In the genomic region with DNA sequence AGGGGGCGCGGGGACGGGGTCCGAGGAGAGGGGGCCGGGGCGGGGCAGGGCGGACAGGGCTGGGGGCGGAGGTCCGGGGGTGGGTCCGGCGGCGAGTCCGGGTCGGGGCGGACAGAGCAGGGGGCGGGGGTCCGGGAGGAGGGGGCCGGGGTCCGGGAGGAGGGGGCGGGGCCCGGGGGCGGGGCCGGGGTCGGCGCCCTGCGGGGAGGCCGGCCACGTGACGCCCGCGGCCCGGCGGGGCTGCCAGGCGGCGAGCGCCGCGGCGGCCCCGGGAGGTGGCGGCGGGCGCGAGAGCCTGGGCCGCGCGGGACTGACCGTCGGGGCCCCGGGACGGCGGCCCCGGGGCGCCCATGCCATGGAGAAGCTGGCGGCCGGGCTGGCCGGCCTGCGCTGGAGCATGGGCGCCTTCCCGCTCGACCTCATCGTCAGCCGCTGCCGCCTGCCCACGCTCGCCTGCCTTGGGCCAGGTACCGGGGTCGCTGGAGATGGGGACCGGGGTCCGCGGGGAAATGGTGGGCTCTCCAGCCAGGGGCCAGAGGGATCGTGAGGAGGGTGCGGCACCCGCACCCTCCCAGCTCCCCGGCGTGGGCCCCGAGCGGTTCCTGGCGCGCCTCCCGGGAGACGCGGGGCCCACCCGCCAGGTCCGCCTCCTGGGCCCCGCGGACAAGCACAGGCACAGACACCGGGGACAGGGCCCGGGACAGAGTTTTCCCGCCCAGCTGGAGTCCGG, we compare ENCODE assay signal across 7 cellular contexts. TPM values are rescaled to one million over a fixed set of nuclear protein-coding genes. Genes with fewer than 3 reads are reported as not detected.
A peak's percentile ranks its signal among the peaks of the same experiment; 100 is the strongest.
DNase-seq lines count a peak whose midpoint lies in the region; ATAC-seq, FAIRE-seq and TF ChIP-seq lines count a peak whose summit lies in the region.

A gene (plus strand): TSS at position 223 of the 730 bp plus-strand sequence. CDS start 133 bp downstream, at position 356.

- H3K36me3 ChIP-seq in SJSA1 = no peaks in the 10 kb centered on the region
- no peaks in the 10 kb centered on the region for H3K36me3 ChIP-seq in psoas muscle (ENCODE audit: insufficient read depth in 1 of 2, low read depth in 1 of 2)

- FAIRE-seq in GM19239 (lab: Jason Lieb, UNC) = no peak

- H3K27ac ChIP-seq in SJSA1 (no peak within 1 kb of the TSS), psoas muscle (no peak within 1 kb of the TSS)

- 1 to 2% (median 1%) methylated on average over 8 to 89 of the region's 91 CpGs for whole genome bisulfite sequencing in psoas muscle, 3 donors

- DNase-seq in GM10266 (ENCODE audit: extremely low spot score) (peak; percentile 67), SJSA1 (ENCODE audit: low read depth in 1 of 2, low spot score in 2 of 2) (no peak), fibroblast of pulmonary artery (ENCODE audit: low read depth) (no peak), psoas muscle (no peak), kidney glomerular epithelial cell (lab: John Stamatoyannopoulos, UW) (no peak), UCSD-AML1 (lab: John Stamatoyannopoulos, UW; ENCODE audit: unreplicated experiment) (no peak), GM19239 (ENCODE audit: insufficient read length, low spot score) (no peak)

- peaks cover 3% of the 10 kb centered on the region; the same call in 1 of the 2 replicates for H3K4me1 ChIP-seq in SJSA1 (replicated peaks)
- no peaks in the 10 kb centered on the region for H3K4me1 ChIP-seq in psoas muscle

- peak; percentile 17 to 42 (median 27) for ATAC-seq in psoas muscle

- intact Hi-C loops in psoas muscle (cut with DNase I) = no loop called here

- H3K4me3 ChIP-seq in SJSA1 = peak within 1 kb of the TSS; percentile 22
- H3K4me3 ChIP-seq in fibroblast of pulmonary artery (replicated peaks; ENCODE audit: low read depth, low read length) = peak within 1 kb of the TSS; percentile 40
- peak within 1 kb of the TSS; percentile 62 for H3K4me3 ChIP-seq in psoas muscle

- H3K27me3 ChIP-seq in SJSA1 (replicated peaks) (peaks cover 23% of the 10 kb centered on the region), psoas muscle (ENCODE audit: insufficient read depth in 3 of 3, low read length in 2 of 3) (peaks cover 0 to 23% (median 16%) of the 10 kb centered on the region in 3 donors)

- H3K9me3 ChIP-seq in SJSA1 (replicated peaks) (no peaks in the 10 kb centered on the region), psoas muscle (no peaks in the 10 kb centered on the region)

- TF ChIP-seq CTCF in GM10266 (IDR thresholded peaks at IDR 0.05; ENCODE audit: control insufficient read depth, insufficient read depth, low read depth, missing control alignments) (no peak), fibroblast of pulmonary artery (IDR thresholded peaks at IDR 0.05; ENCODE audit: low read length, missing control alignments) (no peak), psoas muscle (IDR thresholded peaks at IDR 0.05) (no peak)

RNA-seq across cellular contexts. Expression of the gene that starts here (rescaled TPM):
- 0.05 TPM in 1 of 2 replicates, not detected in the other for total RNA-seq in SJSA1 (2014; rRNA removed; shearing (Covaris generic))
- total RNA-seq in psoas muscle = 1 to 10 TPM; 1.2 to 5.5 (median 2.5) TPM
- polyA plus RNA-seq in psoas muscle = 1 to 10 TPM in 1 of 3 donors, under 1 TPM in 2; 0.39 to 1.4 (median 0.51) TPM
